ENCODE assay signal across 8 cellular contexts in the genomic region with DNA sequence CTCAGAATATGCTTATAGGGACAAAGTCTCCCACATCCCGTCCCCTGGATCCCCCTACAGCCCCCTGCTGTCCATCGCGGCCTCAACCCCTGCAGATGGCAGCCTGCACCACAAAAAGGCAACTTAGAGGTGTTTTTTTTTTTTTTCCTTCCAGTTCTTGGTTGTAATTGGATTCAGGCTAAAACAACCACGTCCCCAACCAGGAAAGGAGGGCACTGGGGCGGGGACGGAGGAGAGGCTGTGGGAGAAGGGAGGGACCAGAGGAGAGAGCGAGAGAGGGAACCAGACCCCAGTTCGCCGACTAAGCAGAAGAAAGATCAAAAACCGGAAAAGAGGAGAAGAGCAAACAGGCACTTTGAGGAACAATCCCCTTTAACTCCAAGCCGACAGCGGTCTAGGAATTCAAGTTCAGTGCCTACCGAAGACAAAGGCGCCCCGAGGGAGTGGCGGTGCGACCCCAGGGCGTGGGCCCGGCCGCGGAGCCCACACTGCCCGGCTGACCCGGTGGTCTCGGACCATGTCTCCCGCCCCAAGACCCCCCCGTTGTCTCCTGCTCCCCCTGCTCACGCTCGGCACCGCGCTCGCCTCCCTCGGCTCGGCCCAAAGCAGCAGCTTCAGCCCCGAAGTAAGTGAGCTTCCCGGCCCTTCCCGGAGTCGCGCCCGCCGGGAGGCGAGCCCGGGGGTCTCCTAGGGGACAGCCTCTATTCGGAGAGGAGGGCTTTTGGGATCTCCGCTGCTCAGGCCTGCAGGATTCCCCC. TPM values are rescaled to one million over a fixed set of nuclear protein-coding genes. Genes with fewer than 3 reads are reported as not detected.
DNase-seq lines count a peak whose midpoint lies in the region; ATAC-seq and TF ChIP-seq lines count a peak whose summit lies in the region.

A gene (plus strand): TSS at position 285 of the 758 bp plus-strand sequence. CDS start 233 bp downstream, at position 518.

- H3K9me3 ChIP-seq in left ventricle myocardium inferior (replicated peaks): no peaks in the 10 kb centered on the region

- H3K4me1 ChIP-seq in left ventricle myocardium inferior: peaks cover 47% of the 10 kb centered on the region

- H3K9me3 Mint-ChIP-seq in progenitor cell of endocrine pancreas (ENCODE audit: low read depth): no peaks in the 10 kb centered on the region

- intact Hi-C loops in left ventricle myocardium inferior (cut with micrococcal nuclease): no loop called here

- peaks cover 3% of the 10 kb centered on the region for H3K36me3 Mint-ChIP-seq in progenitor cell of endocrine pancreas (ENCODE audit: insufficient read depth)

- H3K4me3 ChIP-seq in left ventricle myocardium inferior: peak within 1 kb of the TSS; percentile 87

- H3K27me3 ChIP-seq in left ventricle myocardium inferior (ENCODE audit: low read depth): no peaks in the 10 kb centered on the region

- H3K27ac Mint-ChIP-seq in progenitor cell of endocrine pancreas: peak within 1 kb of the TSS; percentile 99

- ATAC-seq in GM21619 (IDR thresholded peaks at IDR 0.05; ENCODE audit: unreplicated experiment) (no peak), HG02973 (IDR thresholded peaks at IDR 0.05; ENCODE audit: unreplicated experiment) (no peak)

- H3K27ac ChIP-seq in angular gyrus (ENCODE audit: low read depth, low read length) (peak within 1 kb of the TSS; percentile 71), left ventricle myocardium inferior (replicated peaks) (peak within 1 kb of the TSS; percentile 92)

- peaks cover 24% of the 10 kb centered on the region for H3K36me3 ChIP-seq in left ventricle myocardium inferior

- no peaks in the 10 kb centered on the region for H3K27me3 Mint-ChIP-seq in progenitor cell of endocrine pancreas

- DNase-seq in AG08395 (ENCODE audit: low spot score) (peak; percentile 94), HT1080 (ENCODE audit: low read depth) (peak; percentile 97), left ventricle myocardium inferior (peak; percentile 73), progenitor cell of endocrine pancreas (ENCODE audit: low spot score, unreplicated experiment) (peak; percentile 26), NCI-H2081 treated with DMSO at 0.1 percent for 48 hours (lab: John Stamatoyannopoulos, UW) (no peak)

- H3K4me3 Mint-ChIP-seq in progenitor cell of endocrine pancreas (ENCODE audit: low read depth): peak within 1 kb of the TSS; percentile 100

- peak; percentile 48 for TF ChIP-seq CTCF in left ventricle myocardium inferior (IDR thresholded peaks at IDR 0.05; ENCODE audit: borderline replicate concordance)
- TF ChIP-seq CTCF in progenitor cell of endocrine pancreas (IDR thresholded peaks at IDR 0.05; ENCODE audit: unreplicated experiment): peak; percentile 51

- peaks cover 24% of the 10 kb centered on the region for H3K4me1 Mint-ChIP-seq in progenitor cell of endocrine pancreas (ENCODE audit: low read depth)

RNA-seq across cellular contexts. Expression of the gene that starts here (rescaled TPM):
- total RNA-seq in HT1080 (2014; rRNA removed; shearing (Covaris generic)): 480 and 530 TPM in 2 replicates
- polyA plus RNA-seq in HT1080 (2015; cell fraction: cytosol; rRNA removed): 520 and 545 TPM in 2 replicates
- 2,350 and 2,450 TPM in 2 replicates for polyA plus RNA-seq in HT1080 (2015; cell fraction: nucleus; rRNA removed)
- total RNA-seq in left ventricle myocardium inferior (22.1 TPM), progenitor cell of endocrine pancreas (198 and 209 TPM in 2 replicates)
